ENCODE assay signal across 13 cellular contexts in genomic region chr6:15481892-15482291, GRCh38.
DNase-seq lines count a peak whose midpoint lies in the region; ATAC-seq and TF ChIP-seq lines count a peak whose summit lies in the region.
"Had no signal": no experiment of that assay in that cellular context is flagged by ENCODE, and none has a peak within 500 bp of the region (broad histone marks: within the 10 kb centered on the region; RNA-seq: fewer than 3 reads in every experiment).

No MANE protein-coding gene starts in this region.

- peak overlapping the region; percentile 4 for H3K4me3 Mint-ChIP-seq in activated CD4-positive, alpha-beta T cell treated with anti-CD3 and anti-CD28 coated beads for 36 hours
- H3K4me3 Mint-ChIP-seq in activated naive CD8-positive, alpha-beta T cell: peak overlapping the region; percentile 51
- no peak overlapping the region for H3K4me3 Mint-ChIP-seq in progenitor cell of endocrine pancreas (ENCODE audit: low read depth)

- H3K9ac ChIP-seq in MM.1S (ENCODE audit: low read length): no peak overlapping the region

- no peaks in the 10 kb centered on the region for H3K36me3 ChIP-seq in MM.1S (replicated peaks; ENCODE audit: insufficient read depth, low read length)

- H3K4me1 ChIP-seq in MM.1S (ENCODE audit: low read length): peaks cover 19% of the 10 kb centered on the region

- POLR2A ChIA-PET in activated CD4-positive, alpha-beta T cell treated with anti-CD3 and anti-CD28 coated beads for 36 hours (lab: Charles Lee): interaction anchor here (0.6 kb wide), 1 partner anchor 287 kb away, joined by 3 read pairs; no protein-coding TSS in a partner anchor

- peaks cover 52% of the 10 kb centered on the region for H3K79me2 ChIP-seq in MM.1S (ENCODE audit: low read length)

- H3K4me3 ChIP-seq in MM.1S (ENCODE audit: low read length): no peak overlapping the region
- H3K4me3 ChIP-seq: lung, SK-N-MC, smooth muscle cell had no signal

- peak; percentile 64 for DNase-seq in activated CD4-positive, alpha-beta T cell treated with anti-CD3 and anti-CD28 coated beads for 36 hours
- DNase-seq in activated CD4-positive, alpha-beta T cell treated with anti-CD3 and anti-CD28 coated beads, Interleukin-2, amount 50 U/mL, for 1 hour: no peak
- DNase-seq in MM.1S: peak; percentile 82
- DNase-seq in progenitor cell of endocrine pancreas (ENCODE audit: low spot score, unreplicated experiment): no peak
- no peak for DNase-seq in activated CD4-positive, CD25-positive, alpha-beta regulatory T cell treated with anti-CD3 and anti-CD28 coated beads, Interleukin-2, amount 50 U/mL, for 72 hours
- DNase-seq: foreskin melanocyte, NCI-H2081 treated with DMSO at 0.1 percent for 48 hours had no signal

- CTCF ChIA-PET in activated CD4-positive, alpha-beta T cell treated with anti-CD3 and anti-CD28 coated beads for 36 hours (lab: Charles Lee): interaction anchor here (0.7 to 1.7 kb wide), 5 partner anchors 9 to 1291 kb away, joined by 3 to 6 read pairs (median 4); no protein-coding TSS in a partner anchor

- H3K36me3 Mint-ChIP-seq in activated CD4-positive, alpha-beta T cell treated with anti-CD3 and anti-CD28 coated beads for 36 hours (ENCODE audit: low read depth): peaks cover 26% of the 10 kb centered on the region
- H3K36me3 Mint-ChIP-seq in activated naive CD8-positive, alpha-beta T cell: peaks cover 6% of the 10 kb centered on the region
- H3K36me3 Mint-ChIP-seq in progenitor cell of endocrine pancreas (ENCODE audit: insufficient read depth): peaks cover 7% of the 10 kb centered on the region

- ATAC-seq in activated CD4-positive, alpha-beta T cell treated with anti-CD3 and anti-CD28 coated beads for 36 hours: peak; percentile 91
- ATAC-seq in GM19328 (IDR thresholded peaks at IDR 0.05; ENCODE audit: unreplicated experiment): no peak
- ATAC-seq in HG02973 (IDR thresholded peaks at IDR 0.05; ENCODE audit: unreplicated experiment): no peak

- H3K9me3 Mint-ChIP-seq in activated CD4-positive, alpha-beta T cell treated with anti-CD3 and anti-CD28 coated beads for 36 hours (ENCODE audit: low read depth): no peaks in the 10 kb centered on the region
- H3K9me3 Mint-ChIP-seq in activated naive CD8-positive, alpha-beta T cell (ENCODE audit: low read depth): no peaks in the 10 kb centered on the region
- no peaks in the 10 kb centered on the region for H3K9me3 Mint-ChIP-seq in progenitor cell of endocrine pancreas (ENCODE audit: low read depth)

- H4K20me1 ChIP-seq in MM.1S (ENCODE audit: insufficient read depth, low read length): no peaks in the 10 kb centered on the region

- intact Hi-C loops in activated CD4-positive, alpha-beta T cell treated with anti-CD3 and anti-CD28 coated beads for 36 hours (cut with DNase I, micrococcal nuclease): loop anchor here in 1 of 2 experiments (2.0 kb wide), 1 partner anchor 233 kb away; no protein-coding TSS in a partner anchor

- TF ChIP-seq CTCF in MM.1S (IDR thresholded peaks at IDR 0.05; ENCODE audit: low read length) (no peak), progenitor cell of endocrine pancreas (IDR thresholded peaks at IDR 0.05; ENCODE audit: unreplicated experiment) (no peak)

- peak overlapping the region; percentile 43; the same call in 1 of the 2 replicates for H3K27ac ChIP-seq in MM.1S (ENCODE audit: low read length)
- H3K27ac ChIP-seq: SK-N-MC had no signal

- peaks cover 62% of the 10 kb centered on the region for H3K4me1 Mint-ChIP-seq in activated CD4-positive, alpha-beta T cell treated with anti-CD3 and anti-CD28 coated beads for 36 hours
- peaks cover 51% of the 10 kb centered on the region for H3K4me1 Mint-ChIP-seq in activated naive CD8-positive, alpha-beta T cell (ENCODE audit: low read depth)
- H3K4me1 Mint-ChIP-seq in progenitor cell of endocrine pancreas (ENCODE audit: low read depth): peaks cover 41% of the 10 kb centered on the region

- H3K27me3 ChIP-seq in MM.1S (replicated peaks; ENCODE audit: insufficient read depth, low read length): no peaks in the 10 kb centered on the region

- H3K4me2 ChIP-seq in MM.1S (ENCODE audit: low read depth, low read length): peak overlapping the region; percentile 29
- H3K4me2 ChIP-seq: smooth muscle cell had no signal

- H2AFZ ChIP-seq in MM.1S (ENCODE audit: low read length): no peak overlapping the region

- H3K9me3 ChIP-seq in MM.1S (replicated peaks; ENCODE audit: insufficient read depth, low read length): no peaks in the 10 kb centered on the region

- no peaks in the 10 kb centered on the region for H3K9me2 ChIP-seq in MM.1S (replicated peaks; ENCODE audit: insufficient read depth, low read length)

- H3K27ac Mint-ChIP-seq in activated CD4-positive, alpha-beta T cell treated with anti-CD3 and anti-CD28 coated beads for 36 hours: no peak overlapping the region
- H3K27ac Mint-ChIP-seq in activated naive CD8-positive, alpha-beta T cell: peak overlapping the region; percentile 69
- peak overlapping the region; percentile 14 for H3K27ac Mint-ChIP-seq in progenitor cell of endocrine pancreas

- peaks cover 8% of the 10 kb centered on the region for H3F3A ChIP-seq in MM.1S (ENCODE audit: insufficient read depth, low read length)

- H3K27me3 Mint-ChIP-seq in activated CD4-positive, alpha-beta T cell treated with anti-CD3 and anti-CD28 coated beads for 36 hours: no peaks in the 10 kb centered on the region
- H3K27me3 Mint-ChIP-seq in activated naive CD8-positive, alpha-beta T cell: no peaks in the 10 kb centered on the region
- H3K27me3 Mint-ChIP-seq in progenitor cell of endocrine pancreas: no peaks in the 10 kb centered on the region

Comparison
In these comparisons a context has a peak if more than half of its experiments do, and no peak if none do; other contexts are left out.
1. DNase-seq: peak in activated CD4-positive, alpha-beta T cell treated with anti-CD3 and anti-CD28 coated beads for 36 hours (single experiment) and MM.1S (single experiment); none in activated CD4-positive, alpha-beta T cell treated with anti-CD3 and anti-CD28 coated beads, Interleukin-2, amount 50 U/mL, for 1 hour (single experiment), progenitor cell of endocrine pancreas (single experiment) and activated CD4-positive, CD25-positive, alpha-beta regulatory T cell treated with anti-CD3 and anti-CD28 coated beads, Interleukin-2, amount 50 U/mL, for 72 hours (single experiment).